1 cellular context compared by ENCODE assay signal in genomic region chr6:26258199-26258977, GRCh38.
TF ChIP-seq lines count a peak whose summit lies in the region.

No MANE protein-coding gene starts in this region.

TF ChIP-seq in IMR-90, 13 proteins besides CTCF, POLR2A, EP300 and RAD21 (continued from another document):
- TF ChIP-seq, protein P1, sequence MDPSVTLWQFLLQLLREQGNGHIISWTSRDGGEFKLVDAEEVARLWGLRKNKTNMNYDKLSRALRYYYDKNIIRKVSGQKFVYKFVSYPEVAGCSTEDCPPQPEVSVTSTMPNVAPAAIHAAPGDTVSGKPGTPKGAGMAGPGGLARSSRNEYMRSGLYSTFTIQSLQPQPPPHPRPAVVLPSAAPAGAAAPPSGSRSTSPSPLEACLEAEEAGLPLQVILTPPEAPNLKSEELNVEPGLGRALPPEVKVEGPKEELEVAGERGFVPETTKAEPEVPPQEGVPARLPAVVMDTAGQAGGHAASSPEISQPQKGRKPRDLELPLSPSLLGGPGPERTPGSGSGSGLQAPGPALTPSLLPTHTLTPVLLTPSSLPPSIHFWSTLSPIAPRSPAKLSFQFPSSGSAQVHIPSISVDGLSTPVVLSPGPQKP (IDR thresholded peaks at IDR 0.05; ENCODE audit: borderline replicate concordance, low read depth, low read length): no peak
- TF ChIP-seq MXI1 (IDR thresholded peaks at IDR 0.05; ENCODE audit: borderline replicate concordance, low read depth, low read length): no peak
- TF ChIP-seq SMC3 (IDR thresholded peaks at IDR 0.05; ENCODE audit: low read depth, low read length): no peak
- TF ChIP-seq, protein P2, sequence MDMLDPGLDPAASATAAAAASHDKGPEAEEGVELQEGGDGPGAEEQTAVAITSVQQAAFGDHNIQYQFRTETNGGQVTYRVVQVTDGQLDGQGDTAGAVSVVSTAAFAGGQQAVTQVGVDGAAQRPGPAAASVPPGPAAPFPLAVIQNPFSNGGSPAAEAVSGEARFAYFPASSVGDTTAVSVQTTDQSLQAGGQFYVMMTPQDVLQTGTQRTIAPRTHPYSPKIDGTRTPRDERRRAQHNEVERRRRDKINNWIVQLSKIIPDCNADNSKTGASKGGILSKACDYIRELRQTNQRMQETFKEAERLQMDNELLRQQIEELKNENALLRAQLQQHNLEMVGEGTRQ (IDR thresholded peaks at IDR 0.05; ENCODE audit: low read depth, low read length): no peak
